23 cellular contexts compared by ENCODE assay signal in the genomic region with DNA sequence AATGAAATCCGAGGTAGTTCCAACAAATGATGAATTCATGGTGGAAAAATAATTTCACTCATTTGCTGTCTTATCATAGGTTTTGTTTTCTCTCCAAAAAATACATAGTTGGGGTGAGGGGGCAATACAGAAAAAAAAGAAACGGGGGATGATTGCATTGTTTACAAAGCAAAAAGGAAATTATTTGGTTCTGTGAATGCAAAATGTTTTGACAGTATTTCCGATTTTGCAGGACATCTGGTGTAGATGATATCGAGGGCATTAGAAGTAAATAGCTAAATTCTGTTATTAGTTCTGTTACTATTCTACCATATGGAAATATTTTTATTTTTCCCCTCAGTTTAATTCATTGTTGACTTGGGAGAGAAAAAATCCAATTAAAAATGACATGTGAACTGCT.
"Had no signal": no experiment of that assay in that cellular context is flagged by ENCODE, and none has a peak within 500 bp of the region (broad histone marks: within the 10 kb centered on the region; RNA-seq: fewer than 3 reads in every experiment).

No MANE protein-coding gene starts in this region.

- ATAC-seq: stimulated activated effector memory CD8-positive, alpha-beta T cell treated with anti-CD3 and anti-CD28 coated beads, Interleukin-12 subunit alpha, Interleukin-12 subunit beta, amount 100 ng/mL, for 72 hours; stimulated activated memory B cell treated with anti-CD40 and anti-IgM and Interleukin-4, amounts not matched to agents 10 μg/mL and 1 μg/mL and 100 μg/mL, for 72 hours; stimulated activated naive B cell treated with anti-CD40 and anti-IgM and Interleukin-4, amounts not matched to agents 10 μg/mL and 1 μg/mL and 100 μg/mL, for 72 hours; stimulated activated naive CD8-positive, alpha-beta T cell treated with anti-CD3 and anti-CD28 coated beads, Interleukin-15, amount 100 ng/mL, for 72 hours; stimulated activated naive CD8-positive, alpha-beta T cell treated with anti-CD3 and anti-CD28 coated beads, Interleukin-15, Interleukin-2, amounts not matched to agents 100 U/mL and 50 U/mL, for 24 hours; upper lobe of right lung had no signal

- DNase-seq: stimulated activated CD4-positive, alpha-beta T cell treated with anti-CD3 and anti-CD28 coated beads, Interleukin-2, amount 100 ng/mL, for 48 hours; stimulated activated CD4-positive, alpha-beta T cell treated with anti-CD3 and anti-CD28 coated beads, Interleukin-4, amount 100 ng/mL, for 1 hour; stimulated activated CD4-positive, alpha-beta T cell treated with anti-CD3 and anti-CD28 coated beads, Interleukin-4, amount 100 ng/mL, for 24 hours; stimulated activated CD4-positive, alpha-beta T cell treated with anti-CD3 and anti-CD28 coated beads, Interleukin-4, amount 100 ng/mL, for 4 hours; stimulated activated CD8-positive, alpha-beta memory T cell treated with anti-CD3 and anti-CD28 coated beads, Interleukin-4, amount 100 ng/mL, for 48 hours; stimulated activated naive B cell treated with anti-CD40 and anti-IgM and Interleukin-4, amounts not matched to agents 10 μg/mL and 1 μg/mL and 100 μg/mL, for 72 hours; stimulated activated naive CD4-positive, alpha-beta T cell; stimulated activated naive CD4-positive, alpha-beta T cell treated with Interleukin-2 at 50 U/mL for 16 hours; stimulated activated naive CD8-positive, alpha-beta T cell treated with anti-CD3 and anti-CD28 coated beads, Interleukin-15, amount 100 ng/mL, for 72 hours; stimulated activated naive CD8-positive, alpha-beta T cell treated with anti-CD3 and anti-CD28 coated beads, Interleukin-15, Interleukin-2, amounts not matched to agents 100 U/mL and 50 U/mL, for 24 hours; stomach; substantia nigra; testis; thyroid gland; tibial artery; transverse colon; trophoblast cell; upper lobe of left lung; upper lobe of right lung; uterus had no signal

- FAIRE-seq: urothelium cell line had no signal
